10 cellular contexts compared by ENCODE assay signal in the genomic region with DNA sequence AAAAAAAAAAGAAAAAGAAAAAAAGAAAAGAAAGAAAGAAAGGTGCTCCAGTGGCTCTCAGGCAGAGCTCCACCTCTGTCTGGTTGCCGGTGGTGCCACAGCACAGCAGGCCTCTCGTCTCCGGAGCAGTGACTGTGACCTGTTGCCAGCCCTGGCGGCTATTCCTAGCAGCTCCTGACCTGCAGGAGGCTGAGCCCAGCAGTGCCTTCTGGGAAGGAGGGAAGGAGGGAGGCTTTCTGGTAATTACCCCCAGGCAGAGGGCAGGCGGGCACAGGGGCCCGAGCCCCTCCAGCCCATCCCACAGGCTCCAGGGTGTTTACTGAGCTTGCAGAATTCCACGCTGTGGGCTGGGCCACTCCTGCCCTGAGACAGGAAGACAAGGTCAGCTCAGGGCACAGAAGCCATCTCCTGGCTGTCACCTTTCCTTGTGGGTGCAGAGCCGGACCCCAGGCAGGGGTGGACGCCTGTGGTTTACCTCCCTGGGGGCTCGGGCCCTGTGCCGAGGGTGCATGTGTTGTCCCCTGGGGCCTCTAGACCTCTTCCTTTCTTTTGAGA.
DNase-seq lines count a peak whose midpoint lies in the region; ATAC-seq and TF ChIP-seq lines count a peak whose summit lies in the region.
"Had no signal": no experiment of that assay in that cellular context is flagged by ENCODE, and none has a peak within 500 bp of the region (broad histone marks: within the 10 kb centered on the region; RNA-seq: fewer than 3 reads in every experiment).

No MANE protein-coding gene starts in this region.

- H3K27me3 Mint-ChIP-seq in naive B cell = no peaks in the 10 kb centered on the region
- H3K27me3 Mint-ChIP-seq: central memory CD8-positive, alpha-beta T cell had no signal

- ATAC-seq in naive B cell (ENCODE audit: low read depth in 2 of 2) (peak; percentile 19 to 20), HG02840 (IDR thresholded peaks at IDR 0.05; ENCODE audit: low FRiP score, unreplicated experiment) (no peak)

- peak overlapping the region; percentile 91 to 99 (median 98) for H3K27ac Mint-ChIP-seq in naive B cell

- peaks cover 1 to 8% of the 10 kb centered on the region in 2 donors for H3K36me3 Mint-ChIP-seq in naive B cell

- H3K9me3 Mint-ChIP-seq in naive B cell = peaks cover 0 to 6% (median 0%) of the 10 kb centered on the region in 7 donors
- H3K9me3 Mint-ChIP-seq: central memory CD8-positive, alpha-beta T cell had no signal

- TF ChIP-seq CTCF in HL-60 (IDR thresholded peaks at IDR 0.05; ENCODE audit: insufficient read depth, low read length) = no peak
- TF ChIP-seq CTCF in choroid plexus epithelial cell (conservative IDR thresholded peaks at IDR 0.05; ENCODE audit: low read depth, low read length) = peak; percentile 17

- no peaks in the 10 kb centered on the region for H3K27me3 ChIP-seq in HL-60 (ENCODE audit: insufficient read depth, poor library complexity, severe bottlenecking)
- H3K27me3 ChIP-seq: suprapubic skin had no signal

- peak; percentile 86 for DNase-seq in DMS79 treated with DMSO at 0.1 percent for 48 hours (lab: John Stamatoyannopoulos, UW)
- no peak for DNase-seq in HL-60 (ENCODE audit: low read depth in 1 of 2, low spot score in 1 of 2)
- DNase-seq in choroid plexus epithelial cell (ENCODE audit: low read depth) = no peak
- no peak for DNase-seq in naive B cell
- DNase-seq in hippocampal formation (lab: John Stamatoyannopoulos, UW) = no peak
- no peak for DNase-seq in NCI-H1694 treated with DMSO at 0.1 percent for 48 hours (lab: John Stamatoyannopoulos, UW)
- DNase-seq in AG08396 (ENCODE audit: low spot score) = no peak

- peaks cover 66 to 97% (median 87%) of the 10 kb centered on the region in 3 donors for H3K4me1 Mint-ChIP-seq in naive B cell

- H3K27ac ChIP-seq in HL-60 (replicated peaks) = peak overlapping the region; percentile 17; the same call in 1 of the 2 replicates
- H3K27ac ChIP-seq: suprapubic skin had no signal

- peak overlapping the region; percentile 65 to 93 (median 86) for H3K4me3 Mint-ChIP-seq in naive B cell
- H3K4me3 Mint-ChIP-seq: central memory CD8-positive, alpha-beta T cell had no signal

- H3K4me3 ChIP-seq in HL-60 (replicated peaks; ENCODE audit: insufficient read depth, low read length) (no peak overlapping the region), choroid plexus epithelial cell (ENCODE audit: low read depth, low read length) (no peak overlapping the region)
- H3K4me3 ChIP-seq: suprapubic skin had no signal
